In genomic region chr1:59146056-59146455, GRCh38 we compare ENCODE assay signal across 11 cellular contexts.
DNase-seq lines count a peak whose midpoint lies in the region; ATAC-seq, FAIRE-seq and TF ChIP-seq lines count a peak whose summit lies in the region.
"Had no signal": no experiment of that assay in that cellular context is flagged by ENCODE, and none has a peak within 500 bp of the region (broad histone marks: within the 10 kb centered on the region; RNA-seq: fewer than 3 reads in every experiment).

No MANE protein-coding gene starts in this region.

- no peak overlapping the region for H3K27ac Mint-ChIP-seq in activated naive CD8-positive, alpha-beta T cell
- H3K27ac Mint-ChIP-seq in memory B cell: peak overlapping the region; percentile 92

- H3K27ac ChIP-seq in ACC112 (ENCODE audit: low read depth, low read length): peak overlapping the region; percentile 69

- no peaks in the 10 kb centered on the region for H3K27me3 Mint-ChIP-seq in activated naive CD8-positive, alpha-beta T cell
- H3K27me3 Mint-ChIP-seq in memory B cell: no peaks in the 10 kb centered on the region

- H3K9me3 Mint-ChIP-seq in activated naive CD8-positive, alpha-beta T cell (ENCODE audit: low read depth): no peaks in the 10 kb centered on the region
- no peaks in the 10 kb centered on the region for H3K9me3 Mint-ChIP-seq in memory B cell

- peaks cover 3% of the 10 kb centered on the region for H3K79me2 ChIP-seq in ACC112 (ENCODE audit: control insufficient read depth, insufficient read depth, low read length, unreplicated experiment)

- no peaks in the 10 kb centered on the region for H3K27me3 ChIP-seq in ACC112 (ENCODE audit: insufficient read depth, low read length)
- H3K27me3 ChIP-seq: adrenal gland, uterus had no signal

- H3K36me3 ChIP-seq in ACC112 (ENCODE audit: insufficient read depth, low read length): no peaks in the 10 kb centered on the region
- H3K36me3 ChIP-seq: adrenal gland, uterus had no signal

- peak overlapping the region; percentile 62 for H2AFZ ChIP-seq in ACC112 (ENCODE audit: low read length, unreplicated experiment)

- peaks cover 61% of the 10 kb centered on the region for H3K4me1 ChIP-seq in ACC112 (ENCODE audit: control insufficient read depth, insufficient read depth, low read length, unreplicated experiment)

- no peak for FAIRE-seq in frontal cortex (lab: Jason Lieb, UNC)

- H3K4me3 Mint-ChIP-seq in activated naive CD8-positive, alpha-beta T cell: peak overlapping the region; percentile 88
- peak overlapping the region; percentile 92 for H3K4me3 Mint-ChIP-seq in memory B cell

- peak overlapping the region; percentile 76 for H3K4me3 ChIP-seq in ACC112 (ENCODE audit: low read depth, low read length)
- peak overlapping the region; percentile 66; the same call in 1 of the 2 replicates for H3K4me3 ChIP-seq in GM12864 (ENCODE audit: low read depth, low read length)

- DNase-seq in GM12864 (ENCODE audit: low read depth) (no peak), memory B cell (ENCODE audit: low spot score in 2 of 2) (no peak), frontal cortex (ENCODE audit: low spot score in 2 of 2) (no peak), NOMO-1 treated with dmso at 0.1 percent for 144 hours (lab: John Stamatoyannopoulos, UW; ENCODE audit: unreplicated experiment) (no peak), SKM-1 treated with dmso at 0.1 percent for 144 hours (lab: John Stamatoyannopoulos, UW; ENCODE audit: unreplicated experiment) (no peak), NCI-H345 treated with DMSO at 0.1 percent for 48 hours (lab: John Stamatoyannopoulos, UW; ENCODE audit: unreplicated experiment) (no peak)
- DNase-seq: NCI-H510A treated with DMSO at 0.1 percent for 48 hours had no signal

- no peak for TF ChIP-seq CTCF in GM12864 (IDR thresholded peaks at IDR 0.05; ENCODE audit: low read depth, low read length, missing control alignments)

- H3K4me1 Mint-ChIP-seq in activated naive CD8-positive, alpha-beta T cell (ENCODE audit: low read depth): peaks cover 12% of the 10 kb centered on the region
- H3K4me1 Mint-ChIP-seq in memory B cell: peaks cover 28% of the 10 kb centered on the region

- ATAC-seq in memory B cell (ENCODE audit: low read depth): no peak

- no peaks in the 10 kb centered on the region for H3K36me3 Mint-ChIP-seq in activated naive CD8-positive, alpha-beta T cell
- no peaks in the 10 kb centered on the region for H3K36me3 Mint-ChIP-seq in memory B cell
